Comparison of ENCODE assay signal across 8 cellular contexts in the genomic region with DNA sequence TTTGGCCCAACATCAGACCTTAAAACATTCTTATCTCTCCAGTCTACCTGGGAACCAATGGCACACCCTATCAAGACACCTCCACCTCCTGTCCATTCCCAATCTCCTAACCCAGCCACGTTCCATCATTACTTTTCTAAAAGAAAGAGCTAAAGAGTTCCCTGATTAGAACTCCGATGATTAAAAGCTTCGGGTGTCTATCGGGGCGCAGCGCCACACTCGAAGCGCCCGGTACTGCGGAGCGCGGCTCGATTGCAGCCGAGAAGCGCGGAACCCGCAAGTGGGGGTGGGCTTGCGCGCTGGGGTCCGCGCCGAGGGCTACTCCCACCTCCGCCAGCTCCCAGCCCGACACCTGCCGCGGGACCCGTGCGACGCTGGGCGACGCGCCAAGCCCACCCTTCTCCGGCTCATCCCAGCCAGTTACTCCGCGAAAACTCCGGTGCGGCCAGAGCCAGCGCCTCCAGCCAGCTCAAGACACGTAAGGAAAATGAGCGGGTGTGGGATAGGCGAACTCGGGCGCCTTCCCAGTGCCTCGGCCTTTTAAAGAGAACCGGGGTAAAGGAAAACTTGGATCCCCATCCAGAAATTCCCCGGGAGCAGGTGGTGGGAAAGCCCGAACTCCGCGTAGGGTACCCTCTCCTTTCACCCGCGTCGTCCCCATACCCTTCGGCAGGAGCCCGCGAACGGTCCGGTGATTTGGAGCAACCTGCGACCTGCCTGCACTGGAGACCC. TPM values are rescaled to one million over a fixed set of nuclear protein-coding genes. Genes with fewer than 3 reads are reported as not detected.
DNase-seq lines count a peak whose midpoint lies in the region; ATAC-seq and TF ChIP-seq lines count a peak whose summit lies in the region.

No MANE protein-coding gene starts in this region.

- H3K36me3 Mint-ChIP-seq in progenitor cell of endocrine pancreas (ENCODE audit: insufficient read depth) = no peaks in the 10 kb centered on the region

- ATAC-seq in HG02884 (IDR thresholded peaks at IDR 0.05; ENCODE audit: unreplicated experiment) = no peak

- peaks cover 5% of the 10 kb centered on the region for H3K4me1 Mint-ChIP-seq in progenitor cell of endocrine pancreas (ENCODE audit: low read depth)

- intact Hi-C loops in cardiac septum (cut with DNase I) = loop anchor here (2.0 to 10.0 kb wide), 3 partner anchors 227 to 835 kb away; no protein-coding TSS in a partner anchor

- peaks cover 18% of the 10 kb centered on the region for H3K27me3 Mint-ChIP-seq in progenitor cell of endocrine pancreas

- TF ChIP-seq CTCF in WI38 (IDR thresholded peaks at IDR 0.05; ENCODE audit: low read depth, low read length) = no peak
- TF ChIP-seq CTCF in progenitor cell of endocrine pancreas (IDR thresholded peaks at IDR 0.05; ENCODE audit: unreplicated experiment) = peak; percentile 46

- no peaks in the 10 kb centered on the region for H3K9me3 Mint-ChIP-seq in progenitor cell of endocrine pancreas (ENCODE audit: low read depth)

- peak overlapping the region; percentile 60 for H3K4me3 ChIP-seq in WI38 (ENCODE audit: low read depth, low read length)

- peak overlapping the region; percentile 95 for H3K4me3 Mint-ChIP-seq in progenitor cell of endocrine pancreas (ENCODE audit: low read depth)

- H3K27ac Mint-ChIP-seq in progenitor cell of endocrine pancreas = peak overlapping the region; percentile 98

- DNase-seq in NCI-H524 (lab: John Stamatoyannopoulos, UW) (peak; percentile 4 to 7), NCI-H524 treated with DMSO at 0.1 percent for 48 hours (lab: John Stamatoyannopoulos, UW) (no peak), cardiac septum (ENCODE audit: low spot score) (peak; percentile 74), progenitor cell of endocrine pancreas (ENCODE audit: low spot score, unreplicated experiment) (peak; percentile 38), NCI-H774 (lab: John Stamatoyannopoulos, UW) (no peak)
- no peak for DNase-seq in stimulated activated CD4-positive, alpha-beta T cell treated with anti-CD3 and anti-CD28 coated beads, Interleukin-1b, Interleukin-23, amount 100 ng/mL, for 48 hours

RNA-seq across cellular contexts. Expression of a gene that starts 0.6 kb away (rescaled TPM):
- total RNA-seq in cardiac septum = 1.6 TPM
- total RNA-seq in progenitor cell of endocrine pancreas = 12.9 and 13.7 TPM in 2 replicates

RNA-seq across cellular contexts. Expression of a gene that starts 11.9 kb away (rescaled TPM):
- not detected for total RNA-seq in cardiac septum
- 1.1 and 1.5 TPM in 2 replicates for total RNA-seq in progenitor cell of endocrine pancreas

Comparison
In these comparisons a context has a peak if more than half of its experiments do, and no peak if none do; other contexts are left out.
1. DNase-seq: peak in NCI-H524 (2 of 2), cardiac septum (single experiment) and progenitor cell of endocrine pancreas (single experiment); none in NCI-H524 treated with DMSO at 0.1 percent for 48 hours (single experiment), stimulated activated CD4-positive, alpha-beta T cell treated with anti-CD3 and anti-CD28 coated beads, Interleukin-1b, Interleukin-23, amount 100 ng/mL, for 48 hours (single experiment) and NCI-H774 (single experiment).